8 cellular contexts compared by ENCODE assay signal in genomic region chrX:153744210-153745066, GRCh38. TPM values are rescaled to one million over a fixed set of nuclear protein-coding genes. Genes with fewer than 3 reads are reported as not detected.
DNase-seq lines count a peak whose midpoint lies in the region; ATAC-seq and TF ChIP-seq lines count a peak whose summit lies in the region.
"Had no signal": no experiment of that assay in that cellular context is flagged by ENCODE, and none has a peak within 500 bp of the region (broad histone marks: within the 10 kb centered on the region; RNA-seq: fewer than 3 reads in every experiment).

No MANE protein-coding gene starts in this region.

- H3K4me1 Mint-ChIP-seq in stimulated activated effector memory CD8-positive, alpha-beta T cell treated with anti-CD3 and anti-CD28 coated beads, Interleukin-12 subunit alpha, Interleukin-12 subunit beta, amount 100 ng/mL, for 72 hours = peaks cover 7% of the 10 kb centered on the region

- peak; percentile 35 for DNase-seq in stimulated activated CD4-positive, alpha-beta T cell treated with anti-CD3 and anti-CD28 coated beads, Interleukin-15, amount 100 ng/mL, for 24 hours
- no peak for DNase-seq in stimulated activated CD4-positive, alpha-beta T cell treated with anti-CD3 and anti-CD28 coated beads, Interleukin-4, amount 100 ng/mL, for 4 hours
- DNase-seq in vagina (ENCODE audit: extremely low spot score in 2 of 2) (no peak), activated gamma-delta T cell (lab: John Stamatoyannopoulos, UW) (no peak)
- no peak for DNase-seq in stimulated activated effector memory CD8-positive, alpha-beta T cell treated with anti-CD3 and anti-CD28 coated beads, Interleukin-12 subunit alpha, Interleukin-12 subunit beta, amount 100 ng/mL, for 72 hours (ENCODE audit: low spot score in 2 of 2)

- TF ChIP-seq CTCF in vagina (IDR thresholded peaks at IDR 0.05) = no peak

- H3K27ac ChIP-seq in vagina = peak overlapping the region; percentile 15

- no peaks in the 10 kb centered on the region for H3K9me3 Mint-ChIP-seq in stimulated activated effector memory CD8-positive, alpha-beta T cell treated with anti-CD3 and anti-CD28 coated beads, Interleukin-12 subunit alpha, Interleukin-12 subunit beta, amount 100 ng/mL, for 72 hours
- H3K9me3 Mint-ChIP-seq: activated T-helper 1 cell treated with anti-CD3 and anti-CD28 coated beads, Interleukin-12 subunit alpha, Interleukin-12 subunit beta, Interleukin-2, Interleukin-4 antibody, amounts not matched to agents 30 ng/mL and 10 ng/mL and 1 ng/mL, durations not matched to agents 14 hours and 24 hours and 36 hours had no signal

- intact Hi-C loops in vagina (cut with DNase I) = no loop called here

- H3K27ac Mint-ChIP-seq in stimulated activated effector memory CD8-positive, alpha-beta T cell treated with anti-CD3 and anti-CD28 coated beads, Interleukin-12 subunit alpha, Interleukin-12 subunit beta, amount 100 ng/mL, for 72 hours = no peak overlapping the region
- H3K27ac Mint-ChIP-seq: activated T-helper 1 cell treated with anti-CD3 and anti-CD28 coated beads, Interleukin-12 subunit alpha, Interleukin-12 subunit beta, Interleukin-2, Interleukin-4 antibody, amounts not matched to agents 30 ng/mL and 10 ng/mL and 1 ng/mL, durations not matched to agents 14 hours and 24 hours and 36 hours had no signal

- no peak overlapping the region for H3K9ac ChIP-seq in iPS-15b (ENCODE audit: low read depth, low read length)

- no peak overlapping the region for H3K4me3 Mint-ChIP-seq in stimulated activated effector memory CD8-positive, alpha-beta T cell treated with anti-CD3 and anti-CD28 coated beads, Interleukin-12 subunit alpha, Interleukin-12 subunit beta, amount 100 ng/mL, for 72 hours
- H3K4me3 Mint-ChIP-seq: activated T-helper 1 cell treated with anti-CD3 and anti-CD28 coated beads, Interleukin-12 subunit alpha, Interleukin-12 subunit beta, Interleukin-2, Interleukin-4 antibody, amounts not matched to agents 30 ng/mL and 10 ng/mL and 1 ng/mL, durations not matched to agents 14 hours and 24 hours and 36 hours had no signal

- H3K4me3 ChIP-seq in iPS-15b (ENCODE audit: low read depth, low read length) (peak overlapping the region; percentile 46), vagina (peak overlapping the region; percentile 13 to 24)

- H3K9me3 ChIP-seq in iPS-15b (ENCODE audit: control insufficient read depth, insufficient read depth, low read length) (no peaks in the 10 kb centered on the region), vagina (no peaks in the 10 kb centered on the region)
- H3K9me3 ChIP-seq: Caco-2 had no signal

- no peak for ATAC-seq in stimulated activated effector memory CD8-positive, alpha-beta T cell treated with anti-CD3 and anti-CD28 coated beads, Interleukin-12 subunit alpha, Interleukin-12 subunit beta, amount 100 ng/mL, for 72 hours

- H3K4me1 ChIP-seq in iPS-15b (ENCODE audit: control insufficient read depth, insufficient read depth, low read length) (no peaks in the 10 kb centered on the region), vagina (peaks cover 5% of the 10 kb centered on the region)
- H3K4me1 ChIP-seq: Caco-2 had no signal

- peaks cover 3% of the 10 kb centered on the region for H3K36me3 ChIP-seq in iPS-15b (ENCODE audit: control insufficient read depth, insufficient read depth, low read length)
- no peaks in the 10 kb centered on the region for H3K36me3 ChIP-seq in vagina

- no peaks in the 10 kb centered on the region for H3K36me3 Mint-ChIP-seq in stimulated activated effector memory CD8-positive, alpha-beta T cell treated with anti-CD3 and anti-CD28 coated beads, Interleukin-12 subunit alpha, Interleukin-12 subunit beta, amount 100 ng/mL, for 72 hours

- no peaks in the 10 kb centered on the region for H3K27me3 ChIP-seq in iPS-15b (ENCODE audit: control insufficient read depth, insufficient read depth, low read length)
- H3K27me3 ChIP-seq in vagina = no peaks in the 10 kb centered on the region

- TF ChIP-seq POLR2A in vagina (IDR thresholded peaks at IDR 0.05) = no peak

RNA-seq across cellular contexts. Expression of gene PLXNB3, which starts 19.6 kb away (rescaled TPM):
- total RNA-seq in vagina = 36.1 TPM

RNA-seq across cellular contexts. Expression of gene ABCD1, which starts 19.8 kb away (rescaled TPM):
- 11.0 TPM for total RNA-seq in vagina

RNA-seq across cellular contexts. Expression of gene BCAP31, which starts 20.3 kb away (rescaled TPM):
- 126 TPM for total RNA-seq in vagina

RNA-seq across cellular contexts. Expression of gene SRPK3, which starts 36.4 kb away (rescaled TPM):
- 0.25 TPM for total RNA-seq in vagina
- total RNA-seq: activated T-helper 1 cell treated with anti-CD3 and anti-CD28 coated beads, Interleukin-12 subunit alpha, Interleukin-12 subunit beta, Interleukin-2, Interleukin-4 antibody, amounts not matched to agents 30 ng/mL and 10 ng/mL and 1 ng/mL, durations not matched to agents 14 hours and 24 hours and 36 hours; Caco-2 had no signal

RNA-seq across cellular contexts. Expression of gene IDH3G, which starts 49.7 kb away (rescaled TPM):
- 118 TPM for total RNA-seq in vagina
